1 cellular context compared by ENCODE assay signal in the genomic region with DNA sequence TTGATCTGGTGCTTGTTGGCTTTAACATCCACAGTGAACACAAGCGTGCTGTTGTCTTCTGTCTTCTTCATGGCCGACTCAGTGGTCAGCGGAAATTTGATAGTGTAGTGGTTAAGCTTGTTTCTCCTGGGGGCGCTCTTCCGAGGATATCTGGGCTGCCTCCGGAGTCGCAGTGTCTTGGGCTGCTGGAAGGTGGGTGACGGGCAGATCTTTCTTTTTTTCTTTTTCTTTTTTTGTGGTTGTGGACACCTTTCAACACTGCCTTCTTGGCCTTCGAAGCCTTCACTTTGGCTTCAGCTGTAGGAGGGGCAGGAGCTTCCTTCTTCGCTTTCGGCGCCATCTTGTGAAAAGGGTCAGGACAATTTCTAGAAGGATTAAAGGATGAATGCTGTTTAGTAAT.
TF ChIP-seq lines count a peak whose summit lies in the region.

No MANE protein-coding gene starts in this region.

TF ChIP-seq in HepG2, 621 proteins besides CTCF, POLR2A, EP300 and RAD21:
- TF ChIP-seq, protein P1, sequence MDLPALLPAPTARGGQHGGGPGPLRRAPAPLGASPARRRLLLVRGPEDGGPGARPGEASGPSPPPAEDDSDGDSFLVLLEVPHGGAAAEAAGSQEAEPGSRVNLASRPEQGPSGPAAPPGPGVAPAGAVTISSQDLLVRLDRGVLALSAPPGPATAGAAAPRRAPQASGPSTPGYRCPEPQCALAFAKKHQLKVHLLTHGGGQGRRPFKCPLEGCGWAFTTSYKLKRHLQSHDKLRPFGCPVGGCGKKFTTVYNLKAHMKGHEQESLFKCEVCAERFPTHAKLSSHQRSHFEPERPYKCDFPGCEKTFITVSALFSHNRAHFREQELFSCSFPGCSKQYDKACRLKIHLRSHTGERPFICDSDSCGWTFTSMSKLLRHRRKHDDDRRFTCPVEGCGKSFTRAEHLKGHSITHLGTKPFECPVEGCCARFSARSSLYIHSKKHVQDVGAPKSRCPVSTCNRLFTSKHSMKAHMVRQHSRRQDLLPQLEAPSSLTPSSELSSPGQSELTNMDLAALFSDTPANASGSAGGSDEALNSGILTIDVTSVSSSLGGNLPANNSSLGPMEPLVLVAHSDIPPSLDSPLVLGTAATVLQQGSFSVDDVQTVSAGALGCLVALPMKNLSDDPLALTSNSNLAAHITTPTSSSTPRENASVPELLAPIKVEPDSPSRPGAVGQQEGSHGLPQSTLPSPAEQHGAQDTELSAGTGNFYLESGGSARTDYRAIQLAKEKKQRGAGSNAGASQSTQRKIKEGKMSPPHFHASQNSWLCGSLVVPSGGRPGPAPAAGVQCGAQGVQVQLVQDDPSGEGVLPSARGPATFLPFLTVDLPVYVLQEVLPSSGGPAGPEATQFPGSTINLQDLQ (CRISPR knock-in tag; IDR thresholded peaks at IDR 0.05), result no peak
- TF ChIP-seq ZKSCAN1 (IDR thresholded peaks at IDR 0.05; ENCODE audit: low read length) (no peak), RFX3 (CRISPR knock-in tag; IDR thresholded peaks at IDR 0.05) (no peak), RFX1 (IDR thresholded peaks at IDR 0.05) (no peak), ZNF224 (CRISPR knock-in tag; IDR thresholded peaks at IDR 0.05) (no peak), RXRB (CRISPR knock-in tag; IDR thresholded peaks at IDR 0.05; ENCODE audit: borderline replicate concordance) (no peak), MED13 (CRISPR knock-in tag; IDR thresholded peaks at IDR 0.05) (no peak), MEF2D (CRISPR knock-in tag; IDR thresholded peaks at IDR 0.05) (no peak), NRL (CRISPR knock-in tag; IDR thresholded peaks at IDR 0.05; ENCODE audit: borderline replicate concordance) (no peak), ZSCAN31 (CRISPR knock-in tag; IDR thresholded peaks at IDR 0.05; ENCODE audit: low read depth) (no peak), U2AF1 (optimal IDR thresholded peaks at IDR 0.05; ENCODE audit: low read depth, low read length) (no peak), ZMYM2 (CRISPR knock-in tag; IDR thresholded peaks at IDR 0.05) (no peak), TCF7L2 (IDR thresholded peaks at IDR 0.05; ENCODE audit: low read depth, low read length) (no peak)
- TF ChIP-seq, protein P2, sequence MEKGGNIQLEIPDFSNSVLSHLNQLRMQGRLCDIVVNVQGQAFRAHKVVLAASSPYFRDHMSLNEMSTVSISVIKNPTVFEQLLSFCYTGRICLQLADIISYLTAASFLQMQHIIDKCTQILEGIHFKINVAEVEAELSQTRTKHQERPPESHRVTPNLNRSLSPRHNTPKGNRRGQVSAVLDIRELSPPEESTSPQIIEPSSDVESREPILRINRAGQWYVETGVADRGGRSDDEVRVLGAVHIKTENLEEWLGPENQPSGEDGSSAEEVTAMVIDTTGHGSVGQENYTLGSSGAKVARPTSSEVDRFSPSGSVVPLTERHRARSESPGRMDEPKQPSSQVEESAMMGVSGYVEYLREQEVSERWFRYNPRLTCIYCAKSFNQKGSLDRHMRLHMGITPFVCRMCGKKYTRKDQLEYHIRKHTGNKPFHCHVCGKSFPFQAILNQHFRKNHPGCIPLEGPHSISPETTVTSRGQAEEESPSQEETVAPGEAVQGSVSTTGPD (CRISPR knock-in tag; IDR thresholded peaks at IDR 0.05), result no peak
- TF ChIP-seq, protein P3, sequence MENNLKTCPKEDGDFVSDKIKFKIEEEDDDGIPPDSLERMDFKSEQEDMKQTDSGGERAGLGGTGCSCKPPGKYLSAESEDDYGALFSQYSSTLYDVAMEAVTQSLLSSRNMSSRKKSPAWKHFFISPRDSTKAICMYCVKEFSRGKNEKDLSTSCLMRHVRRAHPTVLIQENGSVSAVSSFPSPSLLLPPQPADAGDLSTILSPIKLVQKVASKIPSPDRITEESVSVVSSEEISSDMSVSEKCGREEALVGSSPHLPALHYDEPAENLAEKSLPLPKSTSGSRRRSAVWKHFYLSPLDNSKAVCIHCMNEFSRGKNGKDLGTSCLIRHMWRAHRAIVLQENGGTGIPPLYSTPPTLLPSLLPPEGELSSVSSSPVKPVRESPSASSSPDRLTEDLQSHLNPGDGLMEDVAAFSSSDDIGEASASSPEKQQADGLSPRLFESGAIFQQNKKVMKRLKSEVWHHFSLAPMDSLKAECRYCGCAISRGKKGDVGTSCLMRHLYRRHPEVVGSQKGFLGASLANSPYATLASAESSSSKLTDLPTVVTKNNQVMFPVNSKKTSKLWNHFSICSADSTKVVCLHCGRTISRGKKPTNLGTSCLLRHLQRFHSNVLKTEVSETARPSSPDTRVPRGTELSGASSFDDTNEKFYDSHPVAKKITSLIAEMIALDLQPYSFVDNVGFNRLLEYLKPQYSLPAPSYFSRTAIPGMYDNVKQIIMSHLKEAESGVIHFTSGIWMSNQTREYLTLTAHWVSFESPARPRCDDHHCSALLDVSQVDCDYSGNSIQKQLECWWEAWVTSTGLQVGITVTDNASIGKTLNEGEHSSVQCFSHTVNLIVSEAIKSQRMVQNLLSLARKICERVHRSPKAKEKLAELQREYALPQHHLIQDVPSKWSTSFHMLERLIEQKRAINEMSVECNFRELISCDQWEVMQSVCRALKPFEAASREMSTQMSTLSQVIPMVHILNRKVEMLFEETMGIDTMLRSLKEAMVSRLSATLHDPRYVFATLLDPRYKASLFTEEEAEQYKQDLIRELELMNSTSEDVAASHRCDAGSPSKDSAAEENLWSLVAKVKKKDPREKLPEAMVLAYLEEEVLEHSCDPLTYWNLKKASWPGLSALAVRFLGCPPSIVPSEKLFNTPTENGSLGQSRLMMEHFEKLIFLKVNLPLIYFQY (CRISPR knock-in tag; IDR thresholded peaks at IDR 0.05; ENCODE audit: borderline replicate concordance), result no peak
